30 cellular contexts compared by ENCODE assay signal in genomic region chr10:5268743-5269142, GRCh38.
"Had no signal": no experiment of that assay in that cellular context is flagged by ENCODE, and none has a peak within 500 bp of the region (broad histone marks: within the 10 kb centered on the region; RNA-seq: fewer than 3 reads in every experiment).

No MANE protein-coding gene starts in this region.

- H3K27ac ChIP-seq: ascending aorta, breast epithelium, cardiac muscle cell, esophagus muscularis mucosa, foreskin keratinocyte, gastrocnemius medialis, heart left ventricle had no signal

- DNase-seq: activated CD4-positive, alpha-beta memory T cell treated with anti-CD3 and anti-CD28 coated beads for 36 hours; activated CD4-positive, alpha-beta T cell treated with anti-CD3 and anti-CD28 coated beads for 36 hours; activated CD4-positive, alpha-beta T cell treated with anti-CD3 and anti-CD28 coated beads, Interleukin-2, amount 10 ng/mL, durations not matched to agents 24 days and 14 days; activated CD4-positive, CD25-positive, alpha-beta regulatory T cell; activated CD4-positive, CD25-positive, alpha-beta regulatory T cell treated with anti-CD3 and anti-CD28 coated beads, Interleukin-2, amount 50 U/mL, for 72 hours; activated CD8-positive, alpha-beta memory T cell treated with anti-CD3 and anti-CD28 coated beads, Interleukin-2, amount 10 ng/mL, durations not matched to agents 7 days and 5 days; activated CD8-positive, alpha-beta memory T cell treated with anti-CD3 and anti-CD28 coated beads, Interleukin-2, amount 50 U/mL, for 4 hours; activated CD8-positive, alpha-beta T cell treated with anti-CD3 and anti-CD28 coated beads, Interleukin-2, amount 10 ng/mL, durations not matched to agents 7 days and 5 days; activated effector memory CD4-positive, alpha-beta T cell treated with anti-CD3 and anti-CD28 coated beads, Interleukin-2, amount 50 U/mL, for 16 hours; activated naive CD4-positive, alpha-beta T cell treated with anti-CD3 and anti-CD28 coated beads for 36 hours; activated naive CD8-positive, alpha-beta T cell treated with anti-CD3 and anti-CD28 coated beads, Interleukin-2, amount 10 ng/mL, durations not matched to agents 7 days and 5 days; activated T-cell treated with anti-CD3 and anti-CD28 coated beads, Interleukin-2, amount 50 U/mL, for 1 hour; activated T-cell treated with anti-CD3 and anti-CD28 coated beads, Interleukin-2, amount 50 U/mL, for 48 hours; central memory CD4-positive, alpha-beta T cell; cerebellar nuclear complex; cortex of kidney; dermis blood vessel endothelial cell; effector CD4-positive, alpha-beta T cell; effector memory CD8-positive, alpha-beta T cell; erythroblast; foreskin keratinocyte; gastrocnemius medialis; glutamatergic neuron; heart left ventricle; T-helper 2 cell had no signal

- ATAC-seq: activated CD4-positive, alpha-beta T cell treated with anti-CD3 and anti-CD28 coated beads for 36 hours; activated CD8-positive, alpha-beta memory T cell treated with anti-CD3 and anti-CD28 coated beads, Interleukin-2, amount 10 ng/mL, durations not matched to agents 7 days and 5 days; activated CD8-positive, alpha-beta T cell treated with anti-CD3 and anti-CD28 coated beads, Interleukin-2, amount 10 ng/mL, durations not matched to agents 7 days and 5 days; activated naive CD4-positive, alpha-beta T cell treated with anti-CD3 and anti-CD28 coated beads, Interleukin-2, amount 50 U/mL, for 72 hours; effector memory CD8-positive, alpha-beta T cell; foreskin keratinocyte; gastrocnemius medialis; heart left ventricle had no signal
